8 cellular contexts compared by ENCODE assay signal in the genomic region with DNA sequence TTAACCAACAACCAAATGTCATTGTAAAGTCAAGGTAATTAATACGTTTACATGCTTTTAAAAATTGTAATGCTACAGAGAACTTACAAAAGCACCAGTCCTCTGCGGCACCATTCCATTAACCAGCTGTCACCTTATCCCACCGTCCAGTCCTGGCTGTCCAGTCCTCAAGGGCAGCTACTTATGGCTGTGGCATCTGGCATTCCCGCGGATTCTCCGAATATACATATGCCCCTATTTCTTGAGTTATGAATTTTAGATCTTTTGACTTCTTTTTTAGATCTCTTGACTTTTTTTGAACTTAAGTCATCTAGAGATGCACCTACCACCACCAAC. TPM values are rescaled to one million over a fixed set of nuclear protein-coding genes. Genes with fewer than 3 reads are reported as not detected.
A peak's percentile ranks its signal among the peaks of the same experiment; 100 is the strongest.
DNase-seq lines count a peak whose midpoint lies in the region; ATAC-seq and TF ChIP-seq lines count a peak whose summit lies in the region.

No MANE protein-coding gene starts in this region.

- peaks cover 20% of the 10 kb centered on the region for H3K4me1 Mint-ChIP-seq in activated naive CD4-positive, alpha-beta T cell treated with anti-CD3 and anti-CD28 coated beads, Interleukin-2, amount 50 U/mL, for 24 hours
- H3K4me1 Mint-ChIP-seq in MCF 10A (ENCODE audit: insufficient read depth, unreplicated experiment): peaks cover 8% of the 10 kb centered on the region

- no peaks in the 10 kb centered on the region for H3K36me3 ChIP-seq in mesodermal cell (ENCODE audit: control insufficient read depth, insufficient read depth, low read length)

- TF ChIP-seq CTCF in MCF 10A (IDR thresholded peaks at IDR 0.05; ENCODE audit: unreplicated experiment): no peak

- BruUV-seq in MCF 10A (replicated peaks; lab: Mats Ljungman, UMichigan): no TSS peak

- no peak overlapping the region for H3K27ac ChIP-seq in mesodermal cell (ENCODE audit: low read depth, low read length, severe bottlenecking)

- H3K36me3 Mint-ChIP-seq in activated naive CD4-positive, alpha-beta T cell treated with anti-CD3 and anti-CD28 coated beads, Interleukin-2, amount 50 U/mL, for 24 hours: no peaks in the 10 kb centered on the region
- H3K36me3 Mint-ChIP-seq in MCF 10A (ENCODE audit: insufficient read depth, unreplicated experiment): no peaks in the 10 kb centered on the region

- H3K9me3 Mint-ChIP-seq in activated naive CD4-positive, alpha-beta T cell treated with anti-CD3 and anti-CD28 coated beads, Interleukin-2, amount 50 U/mL, for 24 hours: no peaks in the 10 kb centered on the region
- H3K9me3 Mint-ChIP-seq in MCF 10A (ENCODE audit: unreplicated experiment): no peaks in the 10 kb centered on the region

- intact Hi-C loops in MCF 10A (cut with micrococcal nuclease): no loop called here

- no peaks in the 10 kb centered on the region for H3K9me3 ChIP-seq in mesodermal cell (ENCODE audit: control insufficient read depth, low read length)

- peaks cover 1% of the 10 kb centered on the region for H3K27me3 Mint-ChIP-seq in activated naive CD4-positive, alpha-beta T cell treated with anti-CD3 and anti-CD28 coated beads, Interleukin-2, amount 50 U/mL, for 24 hours
- no peaks in the 10 kb centered on the region for H3K27me3 Mint-ChIP-seq in MCF 10A (ENCODE audit: insufficient read depth, unreplicated experiment)

- no peak for DNase-seq in activated naive CD4-positive, alpha-beta T cell treated with anti-CD3 and anti-CD28 coated beads, Interleukin-2, amount 50 U/mL, for 16 hours
- DNase-seq in MCF 10A (ENCODE audit: unreplicated experiment) (no peak), NCI-H1417 (lab: John Stamatoyannopoulos, UW) (no peak), AG08395 (ENCODE audit: low spot score) (no peak), NCI-H526 (lab: John Stamatoyannopoulos, UW) (no peak)

- WGBS in mesodermal cell (ENCODE audit: insufficient coverage in 2 of 2), 2 experiments: 14 to 33% methylated on average over 2 to 4 of the region's 6 CpGs

- H3K4me3 Mint-ChIP-seq in activated naive CD4-positive, alpha-beta T cell treated with anti-CD3 and anti-CD28 coated beads, Interleukin-2, amount 50 U/mL, for 24 hours: peak overlapping the region; percentile 83
- peak overlapping the region; percentile 70 for H3K4me3 Mint-ChIP-seq in MCF 10A (ENCODE audit: unreplicated experiment)

- POLR2A ChIA-PET in MCF 10A (lab: Yijun Ruan, JAX): interaction anchor here (0.6 to 0.8 kb wide), 2 partner anchors 33 to 944 kb away, joined by 3 read pairs; no protein-coding TSS in a partner anchor

- CTCF ChIA-PET in MCF 10A (lab: Yijun Ruan, JAX): no interaction called here

- H3K27ac Mint-ChIP-seq in activated naive CD4-positive, alpha-beta T cell treated with anti-CD3 and anti-CD28 coated beads, Interleukin-2, amount 50 U/mL, for 24 hours: peak overlapping the region; percentile 41
- H3K27ac Mint-ChIP-seq in MCF 10A (ENCODE audit: low read depth, unreplicated experiment): no peak overlapping the region

- ATAC-seq in HG02798 (IDR thresholded peaks at IDR 0.05; ENCODE audit: poor library complexity, unreplicated experiment): no peak

- no peaks in the 10 kb centered on the region for H3K4me1 ChIP-seq in mesodermal cell (ENCODE audit: control insufficient read depth, insufficient read depth, low read length, poor library complexity, severe bottlenecking)

- H3K4me3 ChIP-seq in mesodermal cell (ENCODE audit: extremely low read depth, insufficient read depth, low read length, poor library complexity, severe bottlenecking): peak overlapping the region; percentile 73

RNA-seq across cellular contexts. Expression of a gene that starts 0.4 kb away (rescaled TPM):
- 6.2 and 7.3 TPM in 2 replicates for total RNA-seq in MCF 10A (2022)
- 12.4 TPM for polyA plus RNA-seq in mesodermal cell (2013, experiment 1 of 2)
- 9.6 TPM for polyA plus RNA-seq in mesodermal cell (2013, experiment 2 of 2)
